1 cellular context compared by ENCODE assay signal in the genomic region with DNA sequence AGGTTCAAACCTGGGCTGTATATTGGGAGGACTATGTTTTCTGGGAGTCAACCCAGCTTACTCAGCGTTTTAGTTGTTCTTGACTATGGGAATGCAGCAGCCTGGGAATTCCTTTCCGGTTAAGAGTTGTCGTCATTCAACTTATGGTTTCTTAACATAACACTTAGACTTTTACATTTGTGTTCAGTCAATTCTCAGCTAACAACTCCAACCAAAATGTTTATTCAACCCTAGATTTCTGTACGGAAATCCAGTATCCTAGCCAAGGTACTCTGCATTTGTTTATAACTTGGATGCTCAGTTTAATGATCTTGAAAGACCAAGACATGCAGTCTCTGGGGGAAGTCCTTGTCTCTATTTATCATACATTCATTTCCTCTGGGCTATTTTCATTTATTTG.
TF ChIP-seq lines count a peak whose summit lies in the region.

No MANE protein-coding gene starts in this region.

TF ChIP-seq in GM23338, 12 proteins besides CTCF, POLR2A, EP300 and RAD21 (continued from another document):
- TF ChIP-seq ZNF462 (CRISPR knock-in tag; IDR thresholded peaks at IDR 0.05) (no peak), STAT1 (IDR thresholded peaks at IDR 0.05; ENCODE audit: unreplicated experiment) (no peak), ZNF331 (CRISPR knock-in tag; IDR thresholded peaks at IDR 0.05; ENCODE audit: low read depth) (no peak), ZNF114 (CRISPR knock-in tag; IDR thresholded peaks at IDR 0.05) (no peak), NANOG (IDR thresholded peaks at IDR 0.05; ENCODE audit: borderline replicate concordance) (no peak), REST (IDR thresholded peaks at IDR 0.05; ENCODE audit: unreplicated experiment) (no peak)
